In the genomic region with DNA sequence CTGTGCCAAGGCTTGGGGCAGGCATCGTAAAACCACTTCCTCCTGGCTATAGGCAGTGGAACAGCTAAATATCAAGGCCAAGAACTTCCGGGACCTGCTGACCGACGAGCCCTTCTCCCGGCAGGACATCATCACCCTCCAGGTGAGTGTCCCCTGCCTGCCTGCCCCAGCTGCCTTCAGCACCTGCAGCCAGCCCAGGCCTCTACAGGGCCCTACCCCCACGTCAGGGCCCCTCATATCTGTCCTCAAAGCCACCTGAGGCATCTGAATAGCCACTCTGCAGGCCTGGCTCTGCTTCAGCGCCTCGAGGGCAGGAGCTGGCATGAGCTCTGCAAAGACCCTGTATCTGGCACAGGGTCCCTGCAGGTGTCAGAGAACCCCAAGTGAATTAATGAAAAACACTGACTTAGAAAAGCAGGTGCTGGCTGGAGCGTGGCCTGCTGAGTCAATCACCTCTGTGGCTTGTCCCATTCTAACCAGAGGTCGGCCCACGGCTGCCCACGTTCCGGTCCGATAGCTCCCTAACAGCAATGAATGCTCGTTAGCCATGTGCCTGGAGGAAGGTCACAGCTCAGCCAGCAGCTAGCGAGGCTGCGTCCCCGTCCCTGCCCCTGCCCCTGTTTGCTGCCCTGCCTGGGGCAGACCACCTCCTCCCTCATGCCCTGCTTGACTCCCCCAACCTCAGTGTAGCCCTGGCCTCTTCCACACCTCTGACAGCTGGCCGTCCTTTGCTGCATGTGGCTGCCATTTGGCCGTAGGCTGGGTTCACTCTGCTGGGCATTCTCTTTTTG, we compare ENCODE assay signal across 22 cellular contexts. TPM values are rescaled to one million over a fixed set of nuclear protein-coding genes. Genes with fewer than 3 reads are reported as not detected.
A peak's percentile ranks its signal among the peaks of the same experiment; 100 is the strongest.
DNase-seq lines count a peak whose midpoint lies in the region; ATAC-seq, FAIRE-seq and TF ChIP-seq lines count a peak whose summit lies in the region.
"Had no signal": no experiment of that assay in that cellular context is flagged by ENCODE, and none has a peak within 500 bp of the region (broad histone marks: within the 10 kb centered on the region; RNA-seq: fewer than 3 reads in every experiment).

No MANE protein-coding gene starts in this region.

- H4K20me1 ChIP-seq in OCI-LY1 (ENCODE audit: insufficient read depth, low read length), result no peaks in the 10 kb centered on the region

- H3K4me3 ChIP-seq in OCI-LY1 (ENCODE audit: low read depth, low read length, poor library complexity, severe bottlenecking), result no peak overlapping the region
- no peak overlapping the region for H3K4me3 ChIP-seq in kidney (ENCODE audit: low read length in 2 of 2)
- H3K4me3 ChIP-seq: A549, right lobe of liver, thoracic aorta had no signal

- H3K4me2 ChIP-seq in OCI-LY1 (ENCODE audit: low read length), result no peak overlapping the region
- H3K4me2 ChIP-seq: A549, SK-N-SH had no signal

- intact Hi-C loops in kidney (cut with DNase I), result no loop called here

- no peaks in the 10 kb centered on the region for H3K9me2 ChIP-seq in OCI-LY1 (ENCODE audit: low read depth, low read length)
- H3K9me2 ChIP-seq: SK-N-SH had no signal

- H3K9me3 ChIP-seq in OCI-LY1 (ENCODE audit: low read length) (no peaks in the 10 kb centered on the region), kidney (ENCODE audit: control insufficient read depth in 1 of 2, low read length in 2 of 2) (no peaks in the 10 kb centered on the region)
- H3K9me3 ChIP-seq: A549, right lobe of liver, SK-N-SH, thoracic aorta had no signal

- H3K27me3 ChIP-seq in OCI-LY1 (ENCODE audit: insufficient read depth, low read length), result no peaks in the 10 kb centered on the region
- H3K27me3 ChIP-seq: foreskin keratinocyte, right lobe of liver had no signal

- DNase-seq in ACHN, result peak; percentile 51
- no peak for DNase-seq in kidney
- DNase-seq: activated B cell treated with CpG ODN at 0.5 μM for 24 hours; activated CD4-positive, alpha-beta memory T cell treated with anti-CD3 and anti-CD28 coated beads for 36 hours; activated naive CD4-positive, alpha-beta T cell; C1 segment of cervical spinal cord; central memory CD4-positive, alpha-beta T cell; erythroblast; foreskin keratinocyte; hippocampal formation; NCI-H524; right lobe of liver; RPMI8226; SK-N-SH had no signal

- FAIRE-seq in kidney (lab: Jason Lieb, UNC), result no peak
- FAIRE-seq: A549, islet of Langerhans had no signal

- H3K9ac ChIP-seq in OCI-LY1 (ENCODE audit: low read length) (no peak overlapping the region), kidney (ENCODE audit: low read length in 2 of 2) (peak overlapping the region in 1 of 2 donors; percentile 26)
- H3K9ac ChIP-seq: parathyroid adenoma, SK-N-SH had no signal

- no peaks in the 10 kb centered on the region for H3F3A ChIP-seq in OCI-LY1 (ENCODE audit: insufficient read depth, low read length)

- H2AFZ ChIP-seq in OCI-LY1 (ENCODE audit: low read length), result no peak overlapping the region
- H2AFZ ChIP-seq: parathyroid adenoma had no signal

- H3K36me3 ChIP-seq in OCI-LY1 (ENCODE audit: insufficient read depth, low read length), result peaks cover 55% of the 10 kb centered on the region
- H3K36me3 ChIP-seq in kidney (ENCODE audit: control insufficient read depth in 1 of 2, insufficient read depth in 2 of 2, low read length in 2 of 2), result peaks cover 11 to 30% of the 10 kb centered on the region in 2 donors

- ATAC-seq in GM19395 (IDR thresholded peaks at IDR 0.05; ENCODE audit: unreplicated experiment) (no peak), GM21576 (IDR thresholded peaks at IDR 0.05; ENCODE audit: unreplicated experiment) (no peak), GM21360 (IDR thresholded peaks at IDR 0.05; ENCODE audit: unreplicated experiment) (no peak)
- ATAC-seq: A549, foreskin keratinocyte, right lobe of liver had no signal

- H3K27ac ChIP-seq in OCI-LY1 (ENCODE audit: low read depth, low read length, poor library complexity, severe bottlenecking) (peak overlapping the region; percentile 40), kidney (ENCODE audit: low read depth in 2 of 2, low read length in 2 of 2) (peak overlapping the region; percentile 66 to 85)
- H3K27ac ChIP-seq: A549, foreskin keratinocyte, parathyroid adenoma, right lobe of liver, thoracic aorta had no signal

- no peaks in the 10 kb centered on the region for H3K79me2 ChIP-seq in OCI-LY1 (ENCODE audit: insufficient read depth, low read length)
- H3K79me2 ChIP-seq: parathyroid adenoma had no signal

- H3K4me1 ChIP-seq in OCI-LY1 (ENCODE audit: insufficient read depth, low read length, severe bottlenecking) (peaks cover 8% of the 10 kb centered on the region), kidney (ENCODE audit: control insufficient read depth in 1 of 2, insufficient read depth in 1 of 2, low read depth in 1 of 2, low read length in 2 of 2) (peaks cover 24 to 27% of the 10 kb centered on the region in 2 donors)
- H3K4me1 ChIP-seq: A549, foreskin keratinocyte, parathyroid adenoma had no signal

- no peak for TF ChIP-seq CTCF in OCI-LY1 (IDR thresholded peaks at IDR 0.05; ENCODE audit: low read length)
- no peak for TF ChIP-seq CTCF in kidney (IDR thresholded peaks at IDR 0.05; ENCODE audit: borderline replicate concordance, extremely low read depth, insufficient read depth)

- in situ Hi-C loops in ACHN (cut with HindIII; ENCODE audit: low pct_ligation_motif_present, low pct_unique_long_range_greater_than_20kb, low sequenced_read_pairs), result no loop called here

RNA-seq across cellular contexts. Expression of a gene that starts 16.8 kb away (rescaled TPM):
- total RNA-seq in kidney, result 46.9 TPM
- 31.6 TPM for polyA plus RNA-seq in kidney (ENCODE audit: insufficient read depth, low read depth, low replicate concordance)

RNA-seq across cellular contexts. Expression of a gene that starts 40.5 kb away (rescaled TPM):
- 56.1 TPM for total RNA-seq in kidney
- polyA plus RNA-seq in kidney (ENCODE audit: insufficient read depth, low read depth, low replicate concordance), result 79.6 TPM

RNA-seq across cellular contexts. Expression of a gene that starts 50.0 kb away (rescaled TPM):
- total RNA-seq in kidney, result 0.22 TPM
- polyA plus RNA-seq in kidney (ENCODE audit: insufficient read depth, low read depth, low replicate concordance), result 0.22 TPM
- total RNA-seq: right lobe of liver had no signal

RNA-seq across cellular contexts. Expression of a gene that starts 52.8 kb away (rescaled TPM):
- 24.7 TPM for total RNA-seq in kidney
- polyA plus RNA-seq in kidney (ENCODE audit: insufficient read depth, low read depth, low replicate concordance), result 28.2 TPM

RNA-seq across cellular contexts. Expression of a gene that starts 53.0 kb away (rescaled TPM):
- total RNA-seq in kidney, result 6.1 TPM
- polyA plus RNA-seq in kidney (ENCODE audit: insufficient read depth, low read depth, low replicate concordance), result 2.2 TPM
- total RNA-seq: foreskin keratinocyte had no signal
